1 cellular context compared by ENCODE assay signal in genomic region chr2:231527955-231528635, GRCh38.
TF ChIP-seq lines count a peak whose summit lies in the region.

No MANE protein-coding gene starts in this region.

TF ChIP-seq in H1, 55 proteins besides CTCF, POLR2A, EP300 and RAD21:
- TF ChIP-seq BRCA1 (IDR thresholded peaks at IDR 0.05; ENCODE audit: low read depth, low read length): no peak
- no peak for TF ChIP-seq ZNF274 (IDR thresholded peaks at IDR 0.05; ENCODE audit: borderline replicate concordance, extremely low read depth, low read length)
- TF ChIP-seq SP4 (IDR thresholded peaks at IDR 0.05; ENCODE audit: low read length): no peak
- no peak for TF ChIP-seq RBBP5 (IDR thresholded peaks at IDR 0.05; ENCODE audit: borderline replicate concordance, low read depth, low read length)
- no peak for TF ChIP-seq TBP (IDR thresholded peaks at IDR 0.05; ENCODE audit: low read depth, low read length)
- TF ChIP-seq PHF8 (conservative IDR thresholded peaks at IDR 0.05; ENCODE audit: low read depth, low read length): no peak
- TF ChIP-seq JUN (IDR thresholded peaks at IDR 0.05; ENCODE audit: low read depth, low read length): no peak
- no peak for TF ChIP-seq CHD7 (IDR thresholded peaks at IDR 0.05; ENCODE audit: insufficient replicate concordance, low read length)
- no peak for TF ChIP-seq TCF12 (IDR thresholded peaks at IDR 0.05; ENCODE audit: low read depth, low read length)
- TF ChIP-seq RFX5 (IDR thresholded peaks at IDR 0.05; ENCODE audit: borderline replicate concordance, low read depth, low read length): no peak
- no peak for TF ChIP-seq ATF3 (IDR thresholded peaks at IDR 0.05; ENCODE audit: insufficient read depth, low read depth, low read length)
- TF ChIP-seq TAF7 (optimal IDR thresholded peaks at IDR 0.05; ENCODE audit: borderline replicate concordance, low read depth, low read length): no peak
- no peak for TF ChIP-seq TEAD4 (IDR thresholded peaks at IDR 0.05; ENCODE audit: low read depth, low read length)
- no peak for TF ChIP-seq FOSL1 (IDR thresholded peaks at IDR 0.05; ENCODE audit: insufficient read depth, low read depth, low read length)
- TF ChIP-seq EZH2 (IDR thresholded peaks at IDR 0.05; ENCODE audit: low read depth, low read length, severe bottlenecking): no peak
- TF ChIP-seq SP2 (IDR thresholded peaks at IDR 0.05; ENCODE audit: low read length): no peak
- no peak for TF ChIP-seq JUND (IDR thresholded peaks at IDR 0.05; ENCODE audit: low read length)
- TF ChIP-seq BCL11A (IDR thresholded peaks at IDR 0.05; ENCODE audit: low read depth in 2 of 2, low read length in 2 of 2): no peak
